Comparison of ENCODE assay signal across 9 cellular contexts in genomic region chr6:88650029-88650619, GRCh38.
DNase-seq lines count a peak whose midpoint lies in the region; ATAC-seq and TF ChIP-seq lines count a peak whose summit lies in the region.
"Had no signal": no experiment of that assay in that cellular context is flagged by ENCODE, and none has a peak within 500 bp of the region (broad histone marks: within the 10 kb centered on the region; RNA-seq: fewer than 3 reads in every experiment).

No MANE protein-coding gene starts in this region.

- H3K27ac Mint-ChIP-seq in Calu3 (ENCODE audit: unreplicated experiment): no peak overlapping the region
- H3K27ac Mint-ChIP-seq: memory B cell had no signal

- no peak overlapping the region for H2BK5ac ChIP-seq in neuronal stem cell (ENCODE audit: low read length)

- H3K9ac ChIP-seq in neuronal stem cell (ENCODE audit: low read depth, low read length, poor library complexity): no peak overlapping the region

- CTCF ChIA-PET in Calu3 (lab: Charles Lee): interaction anchor here (0.6 kb wide), 1 partner anchor 19 kb away, joined by 5 read pairs; no protein-coding TSS in a partner anchor

- no peaks in the 10 kb centered on the region for H3K9me3 Mint-ChIP-seq in Calu3 (ENCODE audit: low read depth, unreplicated experiment)
- H3K9me3 Mint-ChIP-seq: memory B cell had no signal

- no peak overlapping the region for H3K27ac ChIP-seq in neuronal stem cell (replicated peaks; ENCODE audit: low read length)

- TF ChIP-seq CTCF in GM06990 (IDR thresholded peaks at IDR 0.05; ENCODE audit: insufficient read depth, low read length, poor library complexity, severe bottlenecking) (no peak), choroid plexus epithelial cell (conservative IDR thresholded peaks at IDR 0.05; ENCODE audit: low read depth, low read length) (no peak), Calu3 (IDR thresholded peaks at IDR 0.05; ENCODE audit: unreplicated experiment) (no peak)

- no peak overlapping the region for H2AFZ ChIP-seq in neuronal stem cell (ENCODE audit: low read length)

- H3K27me3 Mint-ChIP-seq in Calu3 (ENCODE audit: unreplicated experiment): no peaks in the 10 kb centered on the region
- H3K27me3 Mint-ChIP-seq: memory B cell had no signal

- no CpG with 5 or more reads among the region's 5 CpGs for WGBS in neuronal stem cell (ENCODE audit: extremely low coverage in 2 of 2, insufficient read length in 2 of 2, insufficient replicate concordance in 1 of 2), 2 donors

- H3K27me3 ChIP-seq in GM06990 (replicated peaks; ENCODE audit: control insufficient read depth, insufficient read depth, low read length) (no peaks in the 10 kb centered on the region), neuronal stem cell (ENCODE audit: control insufficient read depth in 3 of 3, insufficient read depth in 3 of 3, low read depth in 1 of 3, low read length in 3 of 3) (no peaks in the 10 kb centered on the region)

- H3K36me3 ChIP-seq in GM06990 (ENCODE audit: control insufficient read depth, insufficient read depth, low read length) (no peaks in the 10 kb centered on the region), neuronal stem cell (replicated peaks in 1 of 2; ENCODE audit: control insufficient read depth in 2 of 2, insufficient read depth in 2 of 2, low read length in 2 of 2) (no peaks in the 10 kb centered on the region)

- H3K79me1 ChIP-seq in neuronal stem cell (ENCODE audit: low read depth, low read length): no peaks in the 10 kb centered on the region

- no peak overlapping the region for H3K4me2 ChIP-seq in neuronal stem cell (ENCODE audit: insufficient read depth, low read length, poor library complexity, severe bottlenecking)

- H3K4me1 Mint-ChIP-seq in Calu3 (ENCODE audit: low read depth, unreplicated experiment): no peaks in the 10 kb centered on the region

- H4K91ac ChIP-seq in neuronal stem cell (ENCODE audit: low read depth, low read length, poor library complexity): no peak overlapping the region

- no TSS peak for BruUV-seq in Calu3 (replicated peaks; lab: Mats Ljungman, UMichigan)

- H3K18ac ChIP-seq in neuronal stem cell (ENCODE audit: low read length): no peak overlapping the region

- no peak overlapping the region for H3K14ac ChIP-seq in neuronal stem cell (ENCODE audit: low read length)

- H3K4ac ChIP-seq in neuronal stem cell (ENCODE audit: low read length): no peak overlapping the region

- no peaks in the 10 kb centered on the region for H3K9me3 ChIP-seq in neuronal stem cell (replicated peaks in 1 of 2; ENCODE audit: control insufficient read depth in 2 of 2, insufficient read depth in 1 of 2, low read depth in 1 of 2, low read length in 2 of 2)

- H3K23ac ChIP-seq in neuronal stem cell (ENCODE audit: low read depth, low read length, poor library complexity): no peak overlapping the region

- ATAC-seq in GM21390 (IDR thresholded peaks at IDR 0.05; ENCODE audit: unreplicated experiment): peak; percentile 98
- ATAC-seq in HG03354 (IDR thresholded peaks at IDR 0.05; ENCODE audit: poor library complexity, severe bottlenecking, unreplicated experiment): peak; percentile 98

- H2BK120ac ChIP-seq in neuronal stem cell (ENCODE audit: low read depth, low read length): no peak overlapping the region

- no peak overlapping the region for H3K4me3 Mint-ChIP-seq in Calu3 (ENCODE audit: low read depth, unreplicated experiment)
- H3K4me3 Mint-ChIP-seq: memory B cell had no signal

- H3K4me1 ChIP-seq in neuronal stem cell (ENCODE audit: control insufficient read depth in 2 of 2, insufficient read depth in 1 of 2, low read depth in 1 of 2, low read length in 2 of 2): no peaks in the 10 kb centered on the region

- no peak overlapping the region for H2AK5ac ChIP-seq in neuronal stem cell (ENCODE audit: low read depth, low read length)

- H2BK15ac ChIP-seq in neuronal stem cell (ENCODE audit: low read length): no peak overlapping the region

- no peak overlapping the region for H2BK12ac ChIP-seq in neuronal stem cell (ENCODE audit: low read length)

- intact Hi-C loops in Calu3 (cut with micrococcal nuclease; ENCODE audit: unreplicated experiment): no loop called here

- no peak overlapping the region for H4K8ac ChIP-seq in neuronal stem cell (ENCODE audit: low read depth, low read length)

- DNase-seq in GM06990 (ENCODE audit: extremely low read depth, insufficient read length): peak; percentile 60
- DNase-seq in choroid plexus epithelial cell (ENCODE audit: low read depth): peak; percentile 92
- no peak for DNase-seq in neuronal stem cell (ENCODE audit: low spot score)
- no peak for DNase-seq in NCI-H2029 treated with DMSO at 0.1 percent for 48 hours (lab: John Stamatoyannopoulos, UW)
- DNase-seq in Calu3: no peak
- no peak for DNase-seq in NCI-H1105 treated with DMSO at 0.1 percent for 48 hours (lab: John Stamatoyannopoulos, UW)

- H3K4me3 ChIP-seq in GM06990 (replicated peaks; ENCODE audit: low read depth, low read length) (0 out of 2 replicates have a peak overlapping the region, but pooled peaks have one; percentile 11), choroid plexus epithelial cell (ENCODE audit: low read depth, low read length) (no peak overlapping the region), neuronal stem cell (ENCODE audit: low read length in 2 of 2) (no peak overlapping the region)

- peaks cover 5% of the 10 kb centered on the region for H3K36me3 Mint-ChIP-seq in Calu3 (ENCODE audit: insufficient read depth, unreplicated experiment)

Comparison
In these comparisons a context has a peak if more than half of its experiments do, and no peak if none do; other contexts are left out.
1. DNase-seq: peak in GM06990 (single experiment) and choroid plexus epithelial cell (single experiment); none in neuronal stem cell (single experiment), NCI-H2029 treated with DMSO at 0.1 percent for 48 hours (single experiment), Calu3 (single experiment) and NCI-H1105 treated with DMSO at 0.1 percent for 48 hours (single experiment).